27 cellular contexts compared by ENCODE assay signal in the genomic region with DNA sequence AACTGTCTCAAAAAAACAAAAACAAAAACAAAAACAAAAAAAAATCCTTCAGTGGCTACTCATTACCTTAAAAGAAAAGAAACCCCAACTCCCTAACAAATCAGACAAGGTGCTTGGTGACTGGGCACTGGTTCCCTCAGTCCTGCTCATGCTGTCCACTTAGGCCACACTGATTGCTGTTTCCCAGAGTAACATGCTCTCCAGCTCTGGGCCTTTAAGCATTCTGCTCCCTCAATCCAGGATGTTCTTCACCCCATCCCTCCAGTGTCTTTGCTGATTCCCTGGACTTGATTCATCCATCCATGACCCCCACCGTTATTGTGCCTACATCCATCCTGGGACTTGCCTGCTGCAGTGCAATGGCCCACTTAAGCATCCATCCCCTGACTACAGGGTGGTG.
"Had no signal": no experiment of that assay in that cellular context is flagged by ENCODE, and none has a peak within 500 bp of the region (broad histone marks: within the 10 kb centered on the region; RNA-seq: fewer than 3 reads in every experiment).

No MANE protein-coding gene starts in this region.

- H3K36me3 Mint-ChIP-seq: mesothelial cell of epicardium; naive B cell; natural killer cell treated with Interleukin-12 subunit alpha and Interleukin-12 subunit beta and Interleukin-15 and Interleukin-18, amount 100 ng/mL, for 72 hours; neural progenitor cell; stimulated activated naive B cell treated with anti-CD40 and anti-IgM and Interleukin-4, amounts not matched to agents 10 μg/mL and 1 μg/mL and 100 μg/mL, for 72 hours had no signal

- DNase-seq: dorsolateral prefrontal cortex; effector CD4-positive, alpha-beta T cell; endodermal cell; foreskin fibroblast; gastrocnemius medialis; head of caudate nucleus; mesenchymal stem cell; mucosa of descending colon; naive B cell; pancreas; retina; stimulated activated CD4-positive, alpha-beta T cell treated with anti-CD3 and anti-CD28 coated beads, Interleukin-12 subunit alpha, Interleukin-12 subunit beta, amount 100 ng/mL, for 4 hours; stimulated activated CD4-positive, alpha-beta T cell treated with anti-CD3 and anti-CD28 coated beads, Interleukin-1b, Interleukin-23, amount 100 ng/mL, for 48 hours; stimulated activated CD4-positive, alpha-beta T cell treated with anti-CD3 and anti-CD28 coated beads, Interleukin-4, amount 100 ng/mL, for 4 hours; stimulated activated naive B cell treated with anti-CD40 and anti-IgM and Interleukin-4, amounts not matched to agents 10 μg/mL and 1 μg/mL and 100 μg/mL, for 72 hours; upper lobe of right lung; uterus had no signal

- H3K4me3 ChIP-seq: dorsolateral prefrontal cortex, gastrocnemius medialis, mucosa of descending colon, neural progenitor cell, pancreas, smooth muscle cell, thoracic aorta, tibial nerve, upper lobe of right lung, uterus had no signal

- H3K4me1 Mint-ChIP-seq: mesothelial cell of epicardium; naive B cell; stimulated activated naive B cell treated with anti-CD40 and anti-IgM and Interleukin-4, amounts not matched to agents 10 μg/mL and 1 μg/mL and 100 μg/mL, for 72 hours had no signal

- H3K4me2 ChIP-seq: neural progenitor cell, smooth muscle cell had no signal

- H3K27me3 ChIP-seq: dorsolateral prefrontal cortex, gastrocnemius medialis, neural progenitor cell, pancreas, tibial nerve, upper lobe of right lung, uterus had no signal

- H3K9me3 Mint-ChIP-seq: endodermal cell; mesothelial cell of epicardium; naive B cell; natural killer cell treated with Interleukin-12 subunit alpha and Interleukin-12 subunit beta and Interleukin-15 and Interleukin-18, amount 100 ng/mL, for 72 hours; neural progenitor cell; stimulated activated naive B cell treated with anti-CD40 and anti-IgM and Interleukin-4, amounts not matched to agents 10 μg/mL and 1 μg/mL and 100 μg/mL, for 72 hours; stimulated activated naive CD8-positive, alpha-beta T cell treated with anti-CD3 and anti-CD28 coated beads, Interleukin-15, Interleukin-2, amounts not matched to agents 100 ng/mL and 50 ng/mL, for 24 hours had no signal

- H3K27ac ChIP-seq: dorsolateral prefrontal cortex, epithelial cell of prostate, gastrocnemius medialis, neural progenitor cell, pancreas, thoracic aorta, tibial nerve, upper lobe of right lung, uterus had no signal

- H3K4me1 ChIP-seq: gastrocnemius medialis, pancreas, tibial nerve, upper lobe of right lung, uterus had no signal

- ATAC-seq: esophagus mucosa; gastrocnemius medialis; mucosa of descending colon; natural killer cell treated with Interleukin-12 subunit alpha and Interleukin-12 subunit beta and Interleukin-15 and Interleukin-18, amount 100 ng/mL, for 72 hours; pancreas; sciatic nerve; stimulated activated naive B cell treated with anti-CD40 and anti-IgM and Interleukin-4, amounts not matched to agents 10 μg/mL and 1 μg/mL and 100 μg/mL, for 72 hours; upper lobe of right lung had no signal

- H3K4me3 Mint-ChIP-seq: endodermal cell; mesothelial cell of epicardium; naive B cell; natural killer cell treated with Interleukin-12 subunit alpha and Interleukin-12 subunit beta and Interleukin-15 and Interleukin-18, amount 100 ng/mL, for 72 hours; stimulated activated naive B cell treated with anti-CD40 and anti-IgM and Interleukin-4, amounts not matched to agents 10 μg/mL and 1 μg/mL and 100 μg/mL, for 72 hours; stimulated activated naive CD8-positive, alpha-beta T cell treated with anti-CD3 and anti-CD28 coated beads, Interleukin-15, Interleukin-2, amounts not matched to agents 100 ng/mL and 50 ng/mL, for 24 hours had no signal

- H3K9me3 ChIP-seq: gastrocnemius medialis, mucosa of descending colon, pancreas, thoracic aorta, tibial nerve, upper lobe of right lung, uterus had no signal

- H3K27ac Mint-ChIP-seq: endodermal cell; mesothelial cell of epicardium; natural killer cell treated with Interleukin-12 subunit alpha and Interleukin-12 subunit beta and Interleukin-15 and Interleukin-18, amount 100 ng/mL, for 72 hours; neural progenitor cell; stimulated activated naive B cell treated with anti-CD40 and anti-IgM and Interleukin-4, amounts not matched to agents 10 μg/mL and 1 μg/mL and 100 μg/mL, for 72 hours; stimulated activated naive CD8-positive, alpha-beta T cell treated with anti-CD3 and anti-CD28 coated beads, Interleukin-15, Interleukin-2, amounts not matched to agents 100 ng/mL and 50 ng/mL, for 24 hours had no signal

- H3K27me3 Mint-ChIP-seq: natural killer cell treated with Interleukin-12 subunit alpha and Interleukin-12 subunit beta and Interleukin-15 and Interleukin-18, amount 100 ng/mL, for 72 hours; stimulated activated naive CD8-positive, alpha-beta T cell treated with anti-CD3 and anti-CD28 coated beads, Interleukin-15, Interleukin-2, amounts not matched to agents 100 ng/mL and 50 ng/mL, for 24 hours had no signal

- H3K36me3 ChIP-seq: gastrocnemius medialis, neural progenitor cell, pancreas, thoracic aorta, tibial nerve, upper lobe of right lung, uterus had no signal

- H2AFZ ChIP-seq: neural progenitor cell had no signal
